22 cellular contexts compared by ENCODE assay signal in the genomic region with DNA sequence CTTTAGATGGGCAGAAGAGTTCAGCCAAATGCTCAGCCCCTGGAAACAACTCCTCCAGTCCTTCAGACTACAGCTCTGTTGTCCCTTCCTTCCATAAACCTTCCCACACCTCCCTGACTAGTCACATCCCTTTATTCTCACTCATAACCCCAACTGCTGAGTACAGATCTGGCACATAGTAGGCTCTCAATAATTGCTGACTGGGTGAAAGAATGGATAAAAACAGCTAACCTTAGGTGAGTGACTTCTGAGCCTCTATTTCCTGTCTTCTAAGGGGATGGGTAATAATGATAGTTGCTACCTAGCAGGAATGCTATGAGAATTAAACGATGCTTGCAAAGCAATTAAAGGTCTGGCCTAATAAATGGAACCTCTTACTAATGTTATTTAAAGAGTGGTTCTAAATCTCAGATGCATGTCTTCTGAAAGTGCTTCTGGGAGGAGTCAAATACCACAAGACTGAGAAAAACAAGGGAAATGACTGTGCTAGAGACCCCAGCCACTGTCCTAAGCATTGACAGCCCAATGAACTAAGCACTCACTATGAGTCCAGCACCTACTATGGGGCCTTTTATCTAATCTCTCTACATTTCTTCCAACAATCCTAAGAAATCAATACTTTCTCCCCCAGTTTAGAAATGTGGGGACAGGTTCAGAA. TPM values are rescaled to one million over a fixed set of nuclear protein-coding genes. Genes with fewer than 3 reads are reported as not detected.
DNase-seq lines count a peak whose midpoint lies in the region; ATAC-seq, FAIRE-seq and TF ChIP-seq lines count a peak whose summit lies in the region.
"Had no signal": no experiment of that assay in that cellular context is flagged by ENCODE, and none has a peak within 500 bp of the region (broad histone marks: within the 10 kb centered on the region; RNA-seq: fewer than 3 reads in every experiment).

No MANE protein-coding gene starts in this region.

- TF ChIP-seq CTCF in GM12865 (IDR thresholded peaks at IDR 0.05; ENCODE audit: insufficient read depth, low read depth, low read length, missing control alignments) (no peak), K562 (IDR thresholded peaks at IDR 0.05 in 2 of 3, conservative IDR thresholded peaks at IDR 0.05 in 1 of 3; ENCODE audit: insufficient read depth in 2 of 3, low read depth in 1 of 3, low read length in 3 of 3) (no peak)

- H2BK120ac ChIP-seq in trophoblast cell (ENCODE audit: insufficient read depth, low read length, poor library complexity): no peak overlapping the region

- no peaks in the 10 kb centered on the region for H3K9me1 ChIP-seq in K562 (ENCODE audit: control insufficient read depth, insufficient read depth, low read length)

- H3K4me2 ChIP-seq in K562 (ENCODE audit: insufficient read depth, low read length) (no peak overlapping the region), trophoblast cell (ENCODE audit: low read length) (no peak overlapping the region)

- no peak overlapping the region for H2BK12ac ChIP-seq in trophoblast cell (ENCODE audit: low read length)

- H3K36me3 ChIP-seq in K562 (ENCODE audit: control insufficient read depth, insufficient read depth, low read length) (no peaks in the 10 kb centered on the region), trophoblast cell (ENCODE audit: control insufficient read depth in 1 of 2, insufficient read depth in 2 of 2, low read length in 2 of 2) (no peaks in the 10 kb centered on the region)
- H3K36me3 ChIP-seq: adrenal gland, gastrocnemius medialis, MG63, ovary, thoracic aorta, uterus had no signal

- no peak overlapping the region for H3K4ac ChIP-seq in trophoblast cell (ENCODE audit: low read depth, low read length)

- no peak overlapping the region for H2AK5ac ChIP-seq in trophoblast cell (ENCODE audit: low read length)

- TF ChIP-seq EP300 in K562 (IDR thresholded peaks at IDR 0.05; ENCODE audit: low read length): no peak

- H4K20me1 ChIP-seq in K562 (replicated peaks; ENCODE audit: control insufficient read depth, insufficient read depth, low read length): peaks cover 6% of the 10 kb centered on the region; the same call in 1 of the 2 replicates

- H4K91ac ChIP-seq in trophoblast cell (ENCODE audit: low read depth, low read length): no peak overlapping the region

- H3K23ac ChIP-seq in trophoblast cell (ENCODE audit: low read length): no peak overlapping the region

- in situ Hi-C loops in K562 (cut with MboI): loop anchor here (5.0 kb wide), 2 partner anchors 79 to 599 kb away; a partner anchor contains a TSS

- peaks cover 14% of the 10 kb centered on the region for H3K79me1 ChIP-seq in trophoblast cell (ENCODE audit: low read length)

- H3K27me3 ChIP-seq in K562 (ENCODE audit: control insufficient read depth in 2 of 2, insufficient read depth in 2 of 2, low read length in 2 of 2): 0 out of 5 replicates have a peak, but pooled peaks cover 0 to 4% of the 10 kb centered on the region in 2 experiments
- peaks cover 9% of the 10 kb centered on the region for H3K27me3 ChIP-seq in trophoblast cell (ENCODE audit: insufficient read depth, low read length)
- H3K27me3 ChIP-seq: body of pancreas, ovary had no signal

- no peaks in the 10 kb centered on the region for H3K9me3 Mint-ChIP-seq in T-helper 1 cell treated with Interleukin-12 subunit alpha and Interleukin-12 subunit beta and Interleukin-4 antibody, amounts not matched to agents 30 μg/mL and 1 μg/mL, for 36 hours
- no peaks in the 10 kb centered on the region for H3K9me3 Mint-ChIP-seq in natural killer cell treated with Interleukin-12 subunit alpha and Interleukin-12 subunit beta and Interleukin-15 and Interleukin-18, amount 100 ng/mL, for 72 hours
- no peaks in the 10 kb centered on the region for H3K9me3 Mint-ChIP-seq in stimulated activated memory B cell treated with anti-CD40 and anti-IgM and Interleukin-4, amounts not matched to agents 10 μg/mL and 1 μg/mL and 100 μg/mL, for 72 hours
- H3K9me3 Mint-ChIP-seq: activated T-cell treated with anti-CD3 and anti-CD28 coated beads, Interleukin-2, amount 50 U/mL, for 4 hours; mesothelial cell of epicardium; stimulated activated naive CD8-positive, alpha-beta T cell treated with anti-CD3 and anti-CD28 coated beads, Interleukin-15, Interleukin-2, amounts not matched to agents 100 ng/mL and 50 ng/mL, for 24 hours; T-helper 2 cell treated with Interferon-gamma antibody and Interleukin-4, amounts not matched to agents 5 μg/mL and 100 μg/mL, for 36 hours had no signal

- H3K4me3 Mint-ChIP-seq in T-helper 1 cell treated with Interleukin-12 subunit alpha and Interleukin-12 subunit beta and Interleukin-4 antibody, amounts not matched to agents 30 μg/mL and 1 μg/mL, for 36 hours: peak overlapping the region; percentile 41
- H3K4me3 Mint-ChIP-seq in natural killer cell treated with Interleukin-12 subunit alpha and Interleukin-12 subunit beta and Interleukin-15 and Interleukin-18, amount 100 ng/mL, for 72 hours: peak overlapping the region; percentile 13
- H3K4me3 Mint-ChIP-seq in stimulated activated memory B cell treated with anti-CD40 and anti-IgM and Interleukin-4, amounts not matched to agents 10 μg/mL and 1 μg/mL and 100 μg/mL, for 72 hours: no peak overlapping the region

- peaks cover 3 to 26% of the 10 kb centered on the region in 2 experiments; a peak in 2 of 5 replicates for H3K4me1 ChIP-seq in K562 (replicated peaks in 1 of 2; ENCODE audit: control insufficient read depth in 2 of 2, insufficient read depth in 2 of 2, low read length in 2 of 2)
- peaks cover 8 to 10% of the 10 kb centered on the region in 2 experiments for H3K4me1 ChIP-seq in trophoblast cell (ENCODE audit: control insufficient read depth in 1 of 2, insufficient read depth in 2 of 2, low read length in 2 of 2)

- no peak overlapping the region for H3K14ac ChIP-seq in trophoblast cell (ENCODE audit: low read length)

- BruUV-seq in K562 (replicated peaks; lab: Mats Ljungman, UMichigan): no TSS peak

- peaks cover 60% of the 10 kb centered on the region for H3K27me3 Mint-ChIP-seq in T-helper 1 cell treated with Interleukin-12 subunit alpha and Interleukin-12 subunit beta and Interleukin-4 antibody, amounts not matched to agents 30 μg/mL and 1 μg/mL, for 36 hours (ENCODE audit: low read depth)
- H3K27me3 Mint-ChIP-seq in natural killer cell treated with Interleukin-12 subunit alpha and Interleukin-12 subunit beta and Interleukin-15 and Interleukin-18, amount 100 ng/mL, for 72 hours: peaks cover 38 to 41% of the 10 kb centered on the region in 2 donors
- peaks cover 61% of the 10 kb centered on the region for H3K27me3 Mint-ChIP-seq in stimulated activated memory B cell treated with anti-CD40 and anti-IgM and Interleukin-4, amounts not matched to agents 10 μg/mL and 1 μg/mL and 100 μg/mL, for 72 hours

- FAIRE-seq in K562 (lab: Jason Lieb, UNC): no peak
- FAIRE-seq: HTR-8/SVneo had no signal

- H3K36me3 Mint-ChIP-seq in T-helper 1 cell treated with Interleukin-12 subunit alpha and Interleukin-12 subunit beta and Interleukin-4 antibody, amounts not matched to agents 30 μg/mL and 1 μg/mL, for 36 hours (ENCODE audit: low read depth): no peaks in the 10 kb centered on the region
- no peaks in the 10 kb centered on the region for H3K36me3 Mint-ChIP-seq in natural killer cell treated with Interleukin-12 subunit alpha and Interleukin-12 subunit beta and Interleukin-15 and Interleukin-18, amount 100 ng/mL, for 72 hours
- H3K36me3 Mint-ChIP-seq in stimulated activated memory B cell treated with anti-CD40 and anti-IgM and Interleukin-4, amounts not matched to agents 10 μg/mL and 1 μg/mL and 100 μg/mL, for 72 hours: peaks cover 6% of the 10 kb centered on the region
- H3K36me3 Mint-ChIP-seq: mesothelial cell of epicardium had no signal

- no peaks in the 10 kb centered on the region for H3K9me3 ChIP-seq in K562 (replicated peaks; ENCODE audit: control insufficient read depth, insufficient read depth, low read depth, low read length)
- H3K9me3 ChIP-seq in trophoblast cell (ENCODE audit: insufficient read depth, low read depth, low read length): no peaks in the 10 kb centered on the region
- H3K9me3 ChIP-seq: adrenal gland, body of pancreas, gastrocnemius medialis, MG63, ovary, thoracic aorta, uterus had no signal

- H4K12ac ChIP-seq in trophoblast cell (ENCODE audit: low read depth, low read length): no peak overlapping the region

- DNase-seq in T-helper 1 cell: no peak
- peak; percentile 66 for DNase-seq in GM12865 (ENCODE audit: low read depth)
- no peak for DNase-seq in K562 (ENCODE audit: extremely low read depth in 1 of 4, low spot score in 3 of 4)
- no peak for DNase-seq in natural killer cell treated with Interleukin-12 subunit alpha and Interleukin-12 subunit beta and Interleukin-15 and Interleukin-18, amount 100 ng/mL, for 72 hours (ENCODE audit: low spot score)
- DNase-seq in DMS79 treated with DMSO at 0.1 percent for 48 hours (lab: John Stamatoyannopoulos, UW): no peak
- DNase-seq in trophoblast cell: no peak
- DNase-seq: NCI-H1417 treated with DMSO at 0.1 percent for 48 hours had no signal

- peaks cover 23% of the 10 kb centered on the region for H3K79me2 ChIP-seq in K562 (ENCODE audit: control insufficient read depth, insufficient read depth, low read length)
- H3K79me2 ChIP-seq in trophoblast cell (ENCODE audit: control insufficient read depth, insufficient read depth, low read length, poor library complexity): peaks cover 7% of the 10 kb centered on the region

- H3K18ac ChIP-seq in trophoblast cell (ENCODE audit: low read length): no peak overlapping the region

- H3K27ac Mint-ChIP-seq in T-helper 1 cell treated with Interleukin-12 subunit alpha and Interleukin-12 subunit beta and Interleukin-4 antibody, amounts not matched to agents 30 μg/mL and 1 μg/mL, for 36 hours: no peak overlapping the region
- peak overlapping the region in 1 of 2 donors; percentile 17 for H3K27ac Mint-ChIP-seq in natural killer cell treated with Interleukin-12 subunit alpha and Interleukin-12 subunit beta and Interleukin-15 and Interleukin-18, amount 100 ng/mL, for 72 hours
- H3K27ac Mint-ChIP-seq in stimulated activated memory B cell treated with anti-CD40 and anti-IgM and Interleukin-4, amounts not matched to agents 10 μg/mL and 1 μg/mL and 100 μg/mL, for 72 hours: no peak overlapping the region
- H3K27ac Mint-ChIP-seq: stimulated activated naive CD8-positive, alpha-beta T cell treated with anti-CD3 and anti-CD28 coated beads, Interleukin-15, Interleukin-2, amounts not matched to agents 100 ng/mL and 50 ng/mL, for 24 hours; T-helper 2 cell treated with Interferon-gamma antibody and Interleukin-4, amounts not matched to agents 5 μg/mL and 100 μg/mL, for 36 hours had no signal

- no peak overlapping the region for H3K4me3 ChIP-seq in GM12865 (ENCODE audit: low read depth, low read length)
- no peak overlapping the region for H3K4me3 ChIP-seq in K562
- H3K4me3 ChIP-seq in trophoblast cell (ENCODE audit: low read depth, low read length): no peak overlapping the region
- H3K4me3 ChIP-seq: adrenal gland, body of pancreas, gastrocnemius medialis, MG63, ovary, skin epidermis, thoracic aorta, uterus had no signal

- POLR2A ChIA-PET in K562 (lab: Yijun Ruan, JAX): interaction anchor here (0.5 to 7.7 kb wide), 5 partner anchors 11 to 606 kb away, joined by 3 to 64 read pairs (median 3); a partner anchor contains a TSS

- no peak overlapping the region for H4K8ac ChIP-seq in trophoblast cell (ENCODE audit: low read depth, low read length)

- 56% methylated on average over 1 of the region's 1 CpG for WGBS in K562 (ENCODE audit: insufficient coverage, low coverage, missing lambda C conversion rate)
- WGBS in trophoblast cell (ENCODE audit: extremely low coverage, insufficient coverage, insufficient read length): no CpG with 5 or more reads among the region's 1 CpG

- H2AFZ ChIP-seq in K562 (ENCODE audit: low read depth, low read length) (no peak overlapping the region), trophoblast cell (ENCODE audit: insufficient read depth, low read length, poor library complexity) (no peak overlapping the region)

- no peak overlapping the region for H3K27ac ChIP-seq in K562 (ENCODE audit: extremely low read depth, low read depth, low read length)
- no peak overlapping the region for H3K27ac ChIP-seq in trophoblast cell (ENCODE audit: low read depth, low read length)
- H3K27ac ChIP-seq: adrenal gland, body of pancreas, ovary, skin epidermis, thoracic aorta, uterus had no signal

- CTCF ChIA-PET in K562 (lab: Yijun Ruan, JAX; ENCODE audit: low intra/inter-chr PET ratio): interaction anchor here (1.0 to 6.7 kb wide), 6 partner anchors 73 to 604 kb away, joined by 3 to 209 read pairs (median 10); a partner anchor contains a TSS

- no peak for TF ChIP-seq POLR2A in K562 (conservative IDR thresholded peaks at IDR 0.05)

- peaks cover 34% of the 10 kb centered on the region for H3K4me1 Mint-ChIP-seq in T-helper 1 cell treated with Interleukin-12 subunit alpha and Interleukin-12 subunit beta and Interleukin-4 antibody, amounts not matched to agents 30 μg/mL and 1 μg/mL, for 36 hours (ENCODE audit: low read depth)
- H3K4me1 Mint-ChIP-seq in natural killer cell treated with Interleukin-12 subunit alpha and Interleukin-12 subunit beta and Interleukin-15 and Interleukin-18, amount 100 ng/mL, for 72 hours (ENCODE audit: low read depth in 2 of 2): peaks cover 32 to 41% of the 10 kb centered on the region in 2 donors
- peaks cover 54% of the 10 kb centered on the region for H3K4me1 Mint-ChIP-seq in stimulated activated memory B cell treated with anti-CD40 and anti-IgM and Interleukin-4, amounts not matched to agents 10 μg/mL and 1 μg/mL and 100 μg/mL, for 72 hours

- intact Hi-C loops in K562 (cut with micrococcal nuclease): loop anchor here (1.0 to 2.0 kb wide), 4 partner anchors 80 to 601 kb away; a partner anchor contains a TSS

- H2BK5ac ChIP-seq in trophoblast cell (ENCODE audit: low read depth, low read length, poor library complexity): no peak overlapping the region

- ATAC-seq in K562: no peak
- no peak for ATAC-seq in natural killer cell treated with Interleukin-12 subunit alpha and Interleukin-12 subunit beta and Interleukin-15 and Interleukin-18, amount 100 ng/mL, for 72 hours
- ATAC-seq in stimulated activated memory B cell treated with anti-CD40 and anti-IgM and Interleukin-4, amounts not matched to agents 10 μg/mL and 1 μg/mL and 100 μg/mL, for 72 hours: no peak

- H3K9ac ChIP-seq in K562 (ENCODE audit: insufficient read depth in 1 of 2, low read depth in 2 of 2, low read length in 2 of 2) (no peak overlapping the region), trophoblast cell (ENCODE audit: low read length) (no peak overlapping the region)

- TF ChIP-seq RAD21 in K562 (CRISPR knock-in tag; conservative IDR thresholded peaks at IDR 0.05 in 1 of 2, IDR thresholded peaks at IDR 0.05 in 1 of 2): no peak

RNA-seq across cellular contexts. Expression of a gene that starts 2.5 kb away (rescaled TPM):
- total RNA-seq in K562 (2011; cell fraction: chromatin; rRNA removed; ENCODE audit: low replicate concordance): 38.8 and 43.3 TPM in 2 replicates
- 19.2 and 20.5 TPM in 2 replicates for total RNA-seq in K562 (2011; cell fraction: nucleolus; rRNA removed)
- 26.0 and 37.2 TPM in 2 replicates for total RNA-seq in K562 (2011; cell fraction: nucleoplasm; rRNA removed)
- total RNA-seq in K562 (2014; rRNA removed): 23.0 and 34.5 TPM in 2 replicates
- 34.9 and 36.5 TPM in 2 replicates for total RNA-seq in K562 (2014; rRNA removed; fragmentation: Illumina TruSeq; extraction: Trizol)
- 36.5 and 38.7 TPM in 2 replicates for total RNA-seq in K562 (2015; rRNA removed; fragmentation: Illumina TruSeq; extraction: Trizol)
- total RNA-seq in K562 (2021): 55.4 and 56.7 TPM in 2 replicates
- polyA plus RNA-seq in K562 (2011; rRNA removed): 32.7 and 36.6 TPM in 2 replicates
- 25.5 and 31.6 TPM in 2 replicates for polyA plus RNA-seq in K562 (2011; cell fraction: cytosol; rRNA removed)
- 24.6 and 25.2 TPM in 2 replicates for polyA plus RNA-seq in K562 (2011; cell fraction: nucleus; rRNA removed)
- 10.4 and 15.9 TPM in 2 replicates for polyA plus RNA-seq in K562 (2012)
- polyA plus RNA-seq in K562 (2014; fragmentation: Illumina TruSeq; extraction: Trizol): 24.5 and 28.3 TPM in 2 replicates
- 10 to 100 TPM in 1 of 2 experiments, 1 to 10 TPM in 1; 9.7 to 17.7 TPM for polyA plus RNA-seq in K562 (2014; fragmentation: Nextera tagmentation; extraction: Ambion mirVana)
- 16.6 and 17.8 TPM in 2 replicates for polyA plus RNA-seq in K562 (2014; rRNA removed)
- 84.3 and 92.2 TPM in 2 replicates for polyA minus RNA-seq in K562 (2011; rRNA and poly(A)+ RNA removed)
- polyA minus RNA-seq in K562 (2011; cell fraction: cytosol; rRNA and poly(A)+ RNA removed): 47.1 and 52.4 TPM in 2 replicates
- polyA minus RNA-seq in K562 (2011; cell fraction: nucleus; rRNA and poly(A)+ RNA removed): 12.0 and 20.3 TPM in 2 replicates
- total RNA-seq in natural killer cell treated with Interleukin-12 subunit alpha and Interleukin-12 subunit beta and Interleukin-15 and Interleukin-18, amount 100 ng/mL, for 72 hours: 1 to 10 TPM; 2.0 to 3.8 TPM
- 27.5 and 27.6 TPM in 2 replicates for polyA plus RNA-seq in trophoblast cell (2013)

RNA-seq across cellular contexts. Expression of a gene that starts 3.3 kb away (rescaled TPM):
- total RNA-seq in K562 (2011; cell fraction: chromatin; rRNA removed; ENCODE audit: low replicate concordance): not detected in 2 replicates
- not detected in 2 replicates for total RNA-seq in K562 (2011; cell fraction: nucleolus; rRNA removed)
- total RNA-seq in K562 (2011; cell fraction: nucleoplasm; rRNA removed): not detected in 2 replicates
- total RNA-seq in K562 (2014; rRNA removed) (not detected in 2 replicates), K562 (2014; rRNA removed; fragmentation: Illumina TruSeq; extraction: Trizol) (not detected in 2 replicates), K562 (2015; rRNA removed; fragmentation: Illumina TruSeq; extraction: Trizol) (not detected in 2 replicates), K562 (2021) (0.09 and 0.16 TPM in 2 replicates)
- polyA plus RNA-seq in K562 (2011; rRNA removed) (not detected in 2 replicates), K562 (2014; fragmentation: Illumina TruSeq; extraction: Trizol) (not detected in 2 replicates), K562 (2014; fragmentation: Nextera tagmentation; extraction: Ambion mirVana) (not detected), K562 (2014; rRNA removed) (not detected in 2 replicates)
- not detected in 2 replicates for polyA plus RNA-seq in K562 (2011; cell fraction: cytosol; rRNA removed)
- 0.09 TPM in 1 of 2 replicates, not detected in the other for polyA plus RNA-seq in K562 (2011; cell fraction: nucleus; rRNA removed)
- polyA plus RNA-seq in K562 (2012): 0.03 TPM in 1 of 2 replicates, not detected in the other
- polyA minus RNA-seq in K562 (2011; rRNA and poly(A)+ RNA removed): not detected in 2 replicates
- polyA minus RNA-seq in K562 (2011; cell fraction: cytosol; rRNA and poly(A)+ RNA removed): not detected in 2 replicates
- polyA minus RNA-seq in K562 (2011; cell fraction: nucleus; rRNA and poly(A)+ RNA removed): not detected in 2 replicates
- total RNA-seq in natural killer cell treated with Interleukin-12 subunit alpha and Interleukin-12 subunit beta and Interleukin-15 and Interleukin-18, amount 100 ng/mL, for 72 hours: not detected
- 95.6 and 101 TPM in 2 replicates for polyA plus RNA-seq in trophoblast cell (2013)

Comparison
In these comparisons a context has a peak if more than half of its experiments do, and no peak if none do; other contexts are left out.
1. RNA of a gene that starts 2.5 kb away (total RNA-seq): 19.2 to 56.7 TPM in K562; 2.0 to 3.8 TPM in natural killer cell treated with Interleukin-12 subunit alpha and Interleukin-12 subunit beta and Interleukin-15 and Interleukin-18, amount 100 ng/mL, for 72 hours; every median in the first group is over 4 times any median in the second.